In the genomic region with DNA sequence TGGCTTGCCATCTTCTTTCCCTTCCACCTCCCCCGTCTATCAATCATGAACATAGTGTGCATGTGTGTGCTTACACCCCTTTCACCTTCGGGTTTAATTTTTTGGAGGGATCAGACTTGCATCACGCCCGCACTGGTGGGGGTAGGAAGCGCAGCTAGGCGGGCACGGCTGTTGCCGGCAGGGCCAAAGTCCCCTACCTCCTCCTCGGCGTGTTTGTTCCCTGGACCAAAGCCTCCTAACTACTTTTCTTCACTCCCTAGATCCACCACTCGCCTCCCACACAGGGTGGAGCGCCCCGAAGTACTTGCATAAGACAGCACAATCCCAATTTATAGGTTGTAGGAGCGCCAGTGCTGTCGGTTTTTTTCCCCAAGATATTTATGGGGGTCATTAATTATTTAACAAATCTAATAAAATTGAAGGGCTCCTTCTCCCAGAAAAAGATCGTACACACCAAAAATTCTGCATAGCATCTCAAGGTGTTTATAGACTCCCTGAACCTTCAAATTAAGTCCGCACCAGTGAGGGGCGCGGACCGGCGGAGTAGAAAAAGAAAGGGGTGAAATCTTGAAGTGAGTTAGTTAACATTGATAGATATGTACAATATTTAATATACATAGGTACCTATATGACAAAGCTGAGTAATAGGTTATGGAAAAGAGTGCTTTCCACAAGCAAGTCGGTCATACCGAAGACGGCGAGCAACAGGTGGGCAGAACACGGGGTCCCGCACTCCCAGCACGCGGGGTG, we compare ENCODE assay signal across 1 cellular context.
TF ChIP-seq lines count a peak whose summit lies in the region.

No MANE protein-coding gene starts in this region.

TF ChIP-seq in HEK293, 187 proteins besides CTCF, POLR2A, EP300 and RAD21 (continued from another document and continues in another):
- TF ChIP-seq, protein P1, sequence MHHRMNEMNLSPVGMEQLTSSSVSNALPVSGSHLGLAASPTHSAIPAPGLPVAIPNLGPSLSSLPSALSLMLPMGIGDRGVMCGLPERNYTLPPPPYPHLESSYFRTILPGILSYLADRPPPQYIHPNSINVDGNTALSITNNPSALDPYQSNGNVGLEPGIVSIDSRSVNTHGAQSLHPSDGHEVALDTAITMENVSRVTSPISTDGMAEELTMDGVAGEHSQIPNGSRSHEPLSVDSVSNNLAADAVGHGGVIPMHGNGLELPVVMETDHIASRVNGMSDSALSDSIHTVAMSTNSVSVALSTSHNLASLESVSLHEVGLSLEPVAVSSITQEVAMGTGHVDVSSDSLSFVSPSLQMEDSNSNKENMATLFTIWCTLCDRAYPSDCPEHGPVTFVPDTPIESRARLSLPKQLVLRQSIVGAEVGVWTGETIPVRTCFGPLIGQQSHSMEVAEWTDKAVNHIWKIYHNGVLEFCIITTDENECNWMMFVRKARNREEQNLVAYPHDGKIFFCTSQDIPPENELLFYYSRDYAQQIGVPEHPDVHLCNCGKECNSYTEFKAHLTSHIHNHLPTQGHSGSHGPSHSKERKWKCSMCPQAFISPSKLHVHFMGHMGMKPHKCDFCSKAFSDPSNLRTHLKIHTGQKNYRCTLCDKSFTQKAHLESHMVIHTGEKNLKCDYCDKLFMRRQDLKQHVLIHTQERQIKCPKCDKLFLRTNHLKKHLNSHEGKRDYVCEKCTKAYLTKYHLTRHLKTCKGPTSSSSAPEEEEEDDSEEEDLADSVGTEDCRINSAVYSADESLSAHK (tag by site-specific recombination; IDR thresholded peaks at IDR 0.05) = no peak
- TF ChIP-seq ZNF623 (tag by site-specific recombination; IDR thresholded peaks at IDR 0.05) (no peak), KLF9 (tag by site-specific recombination; IDR thresholded peaks at IDR 0.05; ENCODE audit: low read depth) (no peak), IKZF3 (tag by site-specific recombination; IDR thresholded peaks at IDR 0.05) (no peak), FEZF1 (tag by site-specific recombination; IDR thresholded peaks at IDR 0.05) (no peak), ZFHX2 (tag by site-specific recombination; conservative IDR thresholded peaks at IDR 0.05) (no peak; the same call in 1 of the 2 replicates), ZNF341 (tag by site-specific recombination; IDR thresholded peaks at IDR 0.05; ENCODE audit: low read depth) (peak; percentile 68), ZNF335 (tag by site-specific recombination; conservative IDR thresholded peaks at IDR 0.05) (peak; percentile 78), ZNF133 (tag by site-specific recombination; IDR thresholded peaks at IDR 0.05) (no peak), ZNF48 (tag by site-specific recombination; IDR thresholded peaks at IDR 0.05) (no peak), ZNF202 (tag by site-specific recombination; IDR thresholded peaks at IDR 0.05; ENCODE audit: borderline replicate concordance) (no peak), ZNF555 (tag by site-specific recombination; conservative IDR thresholded peaks at IDR 0.05) (no peak), ZSCAN30 (tag by site-specific recombination; IDR thresholded peaks at IDR 0.05) (no peak), ZNF701 (tag by site-specific recombination; IDR thresholded peaks at IDR 0.05) (no peak), ZNF416 (tag by site-specific recombination; IDR thresholded peaks at IDR 0.05) (no peak), ZFP69B (tag by site-specific recombination; IDR thresholded peaks at IDR 0.05) (no peak), ZNF248 (tag by site-specific recombination; IDR thresholded peaks at IDR 0.05) (no peak), ZNF660 (tag by site-specific recombination; IDR thresholded peaks at IDR 0.05) (no peak), ZNF843 (tag by site-specific recombination; IDR thresholded peaks at IDR 0.05) (no peak), SCRT2 (tag by site-specific recombination; IDR thresholded peaks at IDR 0.05) (0 out of 2 replicates have a peak, but pooled peaks have one; percentile 100), EGR2 (tag by site-specific recombination; IDR thresholded peaks at IDR 0.05; ENCODE audit: low read depth) (0 out of 2 replicates have a peak, but pooled peaks have one; percentile 16), ZNF624 (tag by site-specific recombination; IDR thresholded peaks at IDR 0.05) (no peak), ZNF366 (tag by site-specific recombination; conservative IDR thresholded peaks at IDR 0.05) (peak; percentile 25; the same call in 1 of the 2 replicates), ZNF391 (tag by site-specific recombination; IDR thresholded peaks at IDR 0.05; ENCODE audit: borderline replicate concordance, low read depth) (no peak), ZNF10 (tag by site-specific recombination; IDR thresholded peaks at IDR 0.05) (no peak), ZNF292 (tag by site-specific recombination; IDR thresholded peaks at IDR 0.05; ENCODE audit: borderline replicate concordance, low read depth) (no peak), ZNF664 (tag by site-specific recombination; IDR thresholded peaks at IDR 0.05) (no peak), SP2 (tag by site-specific recombination; IDR thresholded peaks at IDR 0.05) (peak; percentile 31), ZBTB1 (tag by site-specific recombination; IDR thresholded peaks at IDR 0.05) (no peak), KLF10 (tag by site-specific recombination; IDR thresholded peaks at IDR 0.05) (no peak), ZSCAN16 (tag by site-specific recombination; IDR thresholded peaks at IDR 0.05) (no peak), ZEB2 (tag by site-specific recombination; IDR thresholded peaks at IDR 0.05) (peak; percentile 28), ZNF473 (tag by site-specific recombination; IDR thresholded peaks at IDR 0.05) (no peak), ZNF571 (tag by site-specific recombination; IDR thresholded peaks at IDR 0.05) (no peak), GLI4 (tag by site-specific recombination; IDR thresholded peaks at IDR 0.05) (no peak), ZNF768 (tag by site-specific recombination; IDR thresholded peaks at IDR 0.05) (no peak), MEIS1 (CRISPR knock-in tag; IDR thresholded peaks at IDR 0.05; ENCODE audit: borderline replicate concordance) (no peak), BCL11A (tag by site-specific recombination; IDR thresholded peaks at IDR 0.05; ENCODE audit: low read depth) (no peak), ZBTB17 (tag by site-specific recombination; IDR thresholded peaks at IDR 0.05) (no peak; the same call in 1 of the 2 replicates)
- TF ChIP-seq, protein P2, sequence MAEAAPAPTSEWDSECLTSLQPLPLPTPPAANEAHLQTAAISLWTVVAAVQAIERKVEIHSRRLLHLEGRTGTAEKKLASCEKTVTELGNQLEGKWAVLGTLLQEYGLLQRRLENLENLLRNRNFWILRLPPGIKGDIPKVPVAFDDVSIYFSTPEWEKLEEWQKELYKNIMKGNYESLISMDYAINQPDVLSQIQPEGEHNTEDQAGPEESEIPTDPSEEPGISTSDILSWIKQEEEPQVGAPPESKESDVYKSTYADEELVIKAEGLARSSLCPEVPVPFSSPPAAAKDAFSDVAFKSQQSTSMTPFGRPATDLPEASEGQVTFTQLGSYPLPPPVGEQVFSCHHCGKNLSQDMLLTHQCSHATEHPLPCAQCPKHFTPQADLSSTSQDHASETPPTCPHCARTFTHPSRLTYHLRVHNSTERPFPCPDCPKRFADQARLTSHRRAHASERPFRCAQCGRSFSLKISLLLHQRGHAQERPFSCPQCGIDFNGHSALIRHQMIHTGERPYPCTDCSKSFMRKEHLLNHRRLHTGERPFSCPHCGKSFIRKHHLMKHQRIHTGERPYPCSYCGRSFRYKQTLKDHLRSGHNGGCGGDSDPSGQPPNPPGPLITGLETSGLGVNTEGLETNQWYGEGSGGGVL (tag by site-specific recombination; IDR thresholded peaks at IDR 0.05) = peak; percentile 67
- TF ChIP-seq, protein P3, sequence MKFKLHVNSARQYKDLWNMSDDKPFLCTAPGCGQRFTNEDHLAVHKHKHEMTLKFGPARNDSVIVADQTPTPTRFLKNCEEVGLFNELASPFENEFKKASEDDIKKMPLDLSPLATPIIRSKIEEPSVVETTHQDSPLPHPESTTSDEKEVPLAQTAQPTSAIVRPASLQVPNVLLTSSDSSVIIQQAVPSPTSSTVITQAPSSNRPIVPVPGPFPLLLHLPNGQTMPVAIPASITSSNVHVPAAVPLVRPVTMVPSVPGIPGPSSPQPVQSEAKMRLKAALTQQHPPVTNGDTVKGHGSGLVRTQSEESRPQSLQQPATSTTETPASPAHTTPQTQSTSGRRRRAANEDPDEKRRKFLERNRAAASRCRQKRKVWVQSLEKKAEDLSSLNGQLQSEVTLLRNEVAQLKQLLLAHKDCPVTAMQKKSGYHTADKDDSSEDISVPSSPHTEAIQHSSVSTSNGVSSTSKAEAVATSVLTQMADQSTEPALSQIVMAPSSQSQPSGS (tag by site-specific recombination; IDR thresholded peaks at IDR 0.05; ENCODE audit: low read depth) = no peak
- TF ChIP-seq, protein P4, sequence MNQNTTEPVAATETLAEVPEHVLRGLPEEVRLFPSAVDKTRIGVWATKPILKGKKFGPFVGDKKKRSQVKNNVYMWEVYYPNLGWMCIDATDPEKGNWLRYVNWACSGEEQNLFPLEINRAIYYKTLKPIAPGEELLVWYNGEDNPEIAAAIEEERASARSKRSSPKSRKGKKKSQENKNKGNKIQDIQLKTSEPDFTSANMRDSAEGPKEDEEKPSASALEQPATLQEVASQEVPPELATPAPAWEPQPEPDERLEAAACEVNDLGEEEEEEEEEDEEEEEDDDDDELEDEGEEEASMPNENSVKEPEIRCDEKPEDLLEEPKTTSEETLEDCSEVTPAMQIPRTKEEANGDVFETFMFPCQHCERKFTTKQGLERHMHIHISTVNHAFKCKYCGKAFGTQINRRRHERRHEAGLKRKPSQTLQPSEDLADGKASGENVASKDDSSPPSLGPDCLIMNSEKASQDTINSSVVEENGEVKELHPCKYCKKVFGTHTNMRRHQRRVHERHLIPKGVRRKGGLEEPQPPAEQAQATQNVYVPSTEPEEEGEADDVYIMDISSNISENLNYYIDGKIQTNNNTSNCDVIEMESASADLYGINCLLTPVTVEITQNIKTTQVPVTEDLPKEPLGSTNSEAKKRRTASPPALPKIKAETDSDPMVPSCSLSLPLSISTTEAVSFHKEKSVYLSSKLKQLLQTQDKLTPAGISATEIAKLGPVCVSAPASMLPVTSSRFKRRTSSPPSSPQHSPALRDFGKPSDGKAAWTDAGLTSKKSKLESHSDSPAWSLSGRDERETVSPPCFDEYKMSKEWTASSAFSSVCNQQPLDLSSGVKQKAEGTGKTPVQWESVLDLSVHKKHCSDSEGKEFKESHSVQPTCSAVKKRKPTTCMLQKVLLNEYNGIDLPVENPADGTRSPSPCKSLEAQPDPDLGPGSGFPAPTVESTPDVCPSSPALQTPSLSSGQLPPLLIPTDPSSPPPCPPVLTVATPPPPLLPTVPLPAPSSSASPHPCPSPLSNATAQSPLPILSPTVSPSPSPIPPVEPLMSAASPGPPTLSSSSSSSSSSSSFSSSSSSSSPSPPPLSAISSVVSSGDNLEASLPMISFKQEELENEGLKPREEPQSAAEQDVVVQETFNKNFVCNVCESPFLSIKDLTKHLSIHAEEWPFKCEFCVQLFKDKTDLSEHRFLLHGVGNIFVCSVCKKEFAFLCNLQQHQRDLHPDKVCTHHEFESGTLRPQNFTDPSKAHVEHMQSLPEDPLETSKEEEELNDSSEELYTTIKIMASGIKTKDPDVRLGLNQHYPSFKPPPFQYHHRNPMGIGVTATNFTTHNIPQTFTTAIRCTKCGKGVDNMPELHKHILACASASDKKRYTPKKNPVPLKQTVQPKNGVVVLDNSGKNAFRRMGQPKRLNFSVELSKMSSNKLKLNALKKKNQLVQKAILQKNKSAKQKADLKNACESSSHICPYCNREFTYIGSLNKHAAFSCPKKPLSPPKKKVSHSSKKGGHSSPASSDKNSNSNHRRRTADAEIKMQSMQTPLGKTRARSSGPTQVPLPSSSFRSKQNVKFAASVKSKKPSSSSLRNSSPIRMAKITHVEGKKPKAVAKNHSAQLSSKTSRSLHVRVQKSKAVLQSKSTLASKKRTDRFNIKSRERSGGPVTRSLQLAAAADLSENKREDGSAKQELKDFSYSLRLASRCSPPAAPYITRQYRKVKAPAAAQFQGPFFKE (tag by site-specific recombination; IDR thresholded peaks at IDR 0.05; ENCODE audit: borderline replicate concordance) = no peak
- TF ChIP-seq, protein P5, sequence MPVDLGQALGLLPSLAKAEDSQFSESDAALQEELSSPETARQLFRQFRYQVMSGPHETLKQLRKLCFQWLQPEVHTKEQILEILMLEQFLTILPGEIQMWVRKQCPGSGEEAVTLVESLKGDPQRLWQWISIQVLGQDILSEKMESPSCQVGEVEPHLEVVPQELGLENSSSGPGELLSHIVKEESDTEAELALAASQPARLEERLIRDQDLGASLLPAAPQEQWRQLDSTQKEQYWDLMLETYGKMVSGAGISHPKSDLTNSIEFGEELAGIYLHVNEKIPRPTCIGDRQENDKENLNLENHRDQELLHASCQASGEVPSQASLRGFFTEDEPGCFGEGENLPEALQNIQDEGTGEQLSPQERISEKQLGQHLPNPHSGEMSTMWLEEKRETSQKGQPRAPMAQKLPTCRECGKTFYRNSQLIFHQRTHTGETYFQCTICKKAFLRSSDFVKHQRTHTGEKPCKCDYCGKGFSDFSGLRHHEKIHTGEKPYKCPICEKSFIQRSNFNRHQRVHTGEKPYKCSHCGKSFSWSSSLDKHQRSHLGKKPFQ (tag by site-specific recombination; IDR thresholded peaks at IDR 0.05) = no peak
- TF ChIP-seq, protein P6, sequence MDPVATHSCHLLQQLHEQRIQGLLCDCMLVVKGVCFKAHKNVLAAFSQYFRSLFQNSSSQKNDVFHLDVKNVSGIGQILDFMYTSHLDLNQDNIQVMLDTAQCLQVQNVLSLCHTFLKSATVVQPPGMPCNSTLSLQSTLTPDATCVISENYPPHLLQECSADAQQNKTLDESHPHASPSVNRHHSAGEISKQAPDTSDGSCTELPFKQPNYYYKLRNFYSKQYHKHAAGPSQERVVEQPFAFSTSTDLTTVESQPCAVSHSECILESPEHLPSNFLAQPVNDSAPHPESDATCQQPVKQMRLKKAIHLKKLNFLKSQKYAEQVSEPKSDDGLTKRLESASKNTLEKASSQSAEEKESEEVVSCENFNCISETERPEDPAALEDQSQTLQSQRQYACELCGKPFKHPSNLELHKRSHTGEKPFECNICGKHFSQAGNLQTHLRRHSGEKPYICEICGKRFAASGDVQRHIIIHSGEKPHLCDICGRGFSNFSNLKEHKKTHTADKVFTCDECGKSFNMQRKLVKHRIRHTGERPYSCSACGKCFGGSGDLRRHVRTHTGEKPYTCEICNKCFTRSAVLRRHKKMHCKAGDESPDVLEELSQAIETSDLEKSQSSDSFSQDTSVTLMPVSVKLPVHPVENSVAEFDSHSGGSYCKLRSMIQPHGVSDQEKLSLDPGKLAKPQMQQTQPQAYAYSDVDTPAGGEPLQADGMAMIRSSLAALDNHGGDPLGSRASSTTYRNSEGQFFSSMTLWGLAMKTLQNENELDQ (tag by site-specific recombination; IDR thresholded peaks at IDR 0.05; ENCODE audit: low read depth) = no peak
- TF ChIP-seq, protein P7, sequence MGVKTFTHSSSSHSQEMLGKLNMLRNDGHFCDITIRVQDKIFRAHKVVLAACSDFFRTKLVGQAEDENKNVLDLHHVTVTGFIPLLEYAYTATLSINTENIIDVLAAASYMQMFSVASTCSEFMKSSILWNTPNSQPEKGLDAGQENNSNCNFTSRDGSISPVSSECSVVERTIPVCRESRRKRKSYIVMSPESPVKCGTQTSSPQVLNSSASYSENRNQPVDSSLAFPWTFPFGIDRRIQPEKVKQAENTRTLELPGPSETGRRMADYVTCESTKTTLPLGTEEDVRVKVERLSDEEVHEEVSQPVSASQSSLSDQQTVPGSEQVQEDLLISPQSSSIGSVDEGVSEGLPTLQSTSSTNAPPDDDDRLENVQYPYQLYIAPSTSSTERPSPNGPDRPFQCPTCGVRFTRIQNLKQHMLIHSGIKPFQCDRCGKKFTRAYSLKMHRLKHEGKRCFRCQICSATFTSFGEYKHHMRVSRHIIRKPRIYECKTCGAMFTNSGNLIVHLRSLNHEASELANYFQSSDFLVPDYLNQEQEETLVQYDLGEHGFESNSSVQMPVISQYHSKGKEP (tag by site-specific recombination; IDR thresholded peaks at IDR 0.05) = no peak
